15 cellular contexts compared by ENCODE assay signal in genomic region chr7:107078517-107078966, GRCh38. TPM values are rescaled to one million over a fixed set of nuclear protein-coding genes. Genes with fewer than 3 reads are reported as not detected.
DNase-seq lines count a peak whose midpoint lies in the region; ATAC-seq, FAIRE-seq and TF ChIP-seq lines count a peak whose summit lies in the region.
"Had no signal": no experiment of that assay in that cellular context is flagged by ENCODE, and none has a peak within 500 bp of the region (broad histone marks: within the 10 kb centered on the region; RNA-seq: fewer than 3 reads in every experiment).

No MANE protein-coding gene starts in this region.

- no peaks in the 10 kb centered on the region for H3K9me3 Mint-ChIP-seq in Calu3 (ENCODE audit: low read depth, unreplicated experiment)
- H3K9me3 Mint-ChIP-seq in astrocyte (ENCODE audit: unreplicated experiment), result peaks cover 2% of the 10 kb centered on the region
- H3K9me3 Mint-ChIP-seq: activated CD8-positive, alpha-beta T cell treated with anti-CD3 and anti-CD28 coated beads for 36 hours; neural crest cell had no signal

- 86 to 90% methylated on average over 2 of the region's 2 CpGs for WGBS in tibial nerve, 2 donors
- WGBS in sigmoid colon, 2 donors, result 83 to 88% methylated on average over 2 of the region's 2 CpGs

- H4K20me1 ChIP-seq in astrocyte (ENCODE audit: insufficient read depth, low read length), result no peaks in the 10 kb centered on the region

- no peak for TF ChIP-seq POLR2A in tibial nerve (IDR thresholded peaks at IDR 0.05)
- TF ChIP-seq POLR2A in sigmoid colon (IDR thresholded peaks at IDR 0.05), result no peak

- no peaks in the 10 kb centered on the region for H3K36me3 Mint-ChIP-seq in Calu3 (ENCODE audit: insufficient read depth, unreplicated experiment)
- no peaks in the 10 kb centered on the region for H3K36me3 Mint-ChIP-seq in astrocyte (ENCODE audit: low read depth, unreplicated experiment)

- TF ChIP-seq EP300 in tibial nerve (IDR thresholded peaks at IDR 0.05) (no peak), sigmoid colon (IDR thresholded peaks at IDR 0.05) (no peak)

- H3K4me1 ChIP-seq in astrocyte (ENCODE audit: insufficient read depth, low read length) (no peaks in the 10 kb centered on the region), lower lobe of right lung (no peaks in the 10 kb centered on the region), tibial nerve (no peaks in the 10 kb centered on the region), sigmoid colon (no peaks in the 10 kb centered on the region)
- H3K4me1 ChIP-seq: ascending aorta, vagina had no signal

- BruUV-seq in Calu3 (replicated peaks; lab: Mats Ljungman, UMichigan), result no TSS peak

- no peak overlapping the region for H2AFZ ChIP-seq in astrocyte (ENCODE audit: low read depth, low read length)
- H2AFZ ChIP-seq: hepatocyte had no signal

- intact Hi-C loops in Calu3 (cut with micrococcal nuclease; ENCODE audit: unreplicated experiment), result loop anchor here (10.0 kb wide), 1 partner anchor 56 kb away; no protein-coding TSS in a partner anchor
- intact Hi-C loops in lower lobe of right lung (cut with DNase I), result no loop called here
- intact Hi-C loops in sigmoid colon (cut with DNase I), result no loop called here

- H3K79me2 ChIP-seq in astrocyte (ENCODE audit: insufficient read depth, low read length), result no peaks in the 10 kb centered on the region
- H3K79me2 ChIP-seq: hepatocyte had no signal

- TF ChIP-seq CTCF in Calu3 (IDR thresholded peaks at IDR 0.05; ENCODE audit: unreplicated experiment) (no peak), astrocyte (IDR thresholded peaks at IDR 0.05; ENCODE audit: insufficient read depth, low read depth, low read length) (no peak), lower lobe of right lung (IDR thresholded peaks at IDR 0.05) (no peak), tibial nerve (IDR thresholded peaks at IDR 0.05) (no peak), sigmoid colon (IDR thresholded peaks at IDR 0.05) (no peak)

- DNase-seq in Calu3 (peak; percentile 29), LoVo (ENCODE audit: low spot score) (peak; percentile 83), astrocyte (ENCODE audit: low read depth) (peak; percentile 58), lower lobe of right lung (peak; percentile 63), tibial nerve (ENCODE audit: low spot score in 2 of 2) (no peak), G401 (ENCODE audit: low spot score) (no peak), sigmoid colon (no peak), NCI-H1694 (lab: John Stamatoyannopoulos, UW) (no peak)
- DNase-seq: activated CD8-positive, alpha-beta T cell treated with anti-CD3 and anti-CD28 coated beads for 36 hours; GF-D8; SHP77 had no signal

- no peak overlapping the region for H3K4me2 ChIP-seq in astrocyte (ENCODE audit: low read length)
- H3K4me2 ChIP-seq: hepatocyte had no signal

- CTCF ChIA-PET in Calu3 (lab: Charles Lee), result no interaction called here

- H3K9me3 ChIP-seq in astrocyte (ENCODE audit: insufficient read depth, low read depth, low read length), result no peaks in the 10 kb centered on the region
- H3K9me3 ChIP-seq in lower lobe of right lung, result no peaks in the 10 kb centered on the region
- no peaks in the 10 kb centered on the region for H3K9me3 ChIP-seq in tibial nerve
- H3K9me3 ChIP-seq in sigmoid colon, result no peaks in the 10 kb centered on the region
- H3K9me3 ChIP-seq: ascending aorta, vagina had no signal

- H3K4me3 Mint-ChIP-seq in Calu3 (ENCODE audit: low read depth, unreplicated experiment) (no peak overlapping the region), astrocyte (ENCODE audit: unreplicated experiment) (no peak overlapping the region)
- H3K4me3 Mint-ChIP-seq: activated CD8-positive, alpha-beta T cell treated with anti-CD3 and anti-CD28 coated beads for 36 hours; neural crest cell had no signal

- H3K4me1 Mint-ChIP-seq in Calu3 (ENCODE audit: low read depth, unreplicated experiment), result no peaks in the 10 kb centered on the region
- H3K4me1 Mint-ChIP-seq in astrocyte (ENCODE audit: low read depth, unreplicated experiment), result peaks cover 13% of the 10 kb centered on the region
- H3K4me1 Mint-ChIP-seq: neural crest cell had no signal

- in situ Hi-C loops in G401 (cut with HindIII; ENCODE audit: low sequenced_read_pairs), result no loop called here

- H3K27me3 Mint-ChIP-seq in Calu3 (ENCODE audit: unreplicated experiment), result no peaks in the 10 kb centered on the region
- H3K27me3 Mint-ChIP-seq in astrocyte (ENCODE audit: low read depth, unreplicated experiment), result no peaks in the 10 kb centered on the region
- H3K27me3 Mint-ChIP-seq: activated CD8-positive, alpha-beta T cell treated with anti-CD3 and anti-CD28 coated beads for 36 hours had no signal

- H3K27ac Mint-ChIP-seq in Calu3 (ENCODE audit: unreplicated experiment) (no peak overlapping the region), astrocyte (ENCODE audit: unreplicated experiment) (no peak overlapping the region)
- H3K27ac Mint-ChIP-seq: activated CD8-positive, alpha-beta T cell treated with anti-CD3 and anti-CD28 coated beads for 36 hours had no signal

- H3K4me3 ChIP-seq in astrocyte (ENCODE audit: insufficient read depth, low read depth, low read length) (no peak overlapping the region), lower lobe of right lung (no peak overlapping the region), tibial nerve (no peak overlapping the region), sigmoid colon (no peak overlapping the region)
- H3K4me3 ChIP-seq: hepatocyte, vagina had no signal

- H3K9ac ChIP-seq in astrocyte (ENCODE audit: low read length), result no peak overlapping the region

- H3K27ac ChIP-seq in astrocyte (ENCODE audit: low read depth, low read length), result no peak overlapping the region
- H3K27ac ChIP-seq in lower lobe of right lung, result no peak overlapping the region
- no peak overlapping the region for H3K27ac ChIP-seq in tibial nerve
- no peak overlapping the region for H3K27ac ChIP-seq in sigmoid colon
- H3K27ac ChIP-seq: ascending aorta, hepatocyte, vagina had no signal

- H3K27me3 ChIP-seq in astrocyte (ENCODE audit: insufficient read depth, low read length) (no peaks in the 10 kb centered on the region), lower lobe of right lung (ENCODE audit: low read depth) (no peaks in the 10 kb centered on the region), tibial nerve (no peaks in the 10 kb centered on the region), sigmoid colon (no peaks in the 10 kb centered on the region)
- H3K27me3 ChIP-seq: ascending aorta, hepatocyte, vagina had no signal

- peak; percentile 67 to 90 for ATAC-seq in lower lobe of right lung
- ATAC-seq: activated CD8-positive, alpha-beta T cell treated with anti-CD3 and anti-CD28 coated beads for 36 hours had no signal

- no peaks in the 10 kb centered on the region for H3K36me3 ChIP-seq in astrocyte (ENCODE audit: insufficient read depth, low read length)
- no peaks in the 10 kb centered on the region for H3K36me3 ChIP-seq in lower lobe of right lung
- H3K36me3 ChIP-seq in tibial nerve, result no peaks in the 10 kb centered on the region
- no peaks in the 10 kb centered on the region for H3K36me3 ChIP-seq in sigmoid colon
- H3K36me3 ChIP-seq: ascending aorta, vagina had no signal

- FAIRE-seq in astrocyte (lab: Jason Lieb, UNC), result no peak

RNA-seq across cellular contexts. Expression of gene PRKAR2B, which starts 34.0 kb away (rescaled TPM):
- total RNA-seq in Calu3 (2022) (1.5 and 3.1 TPM in 2 replicates), astrocyte (6.4 and 7.6 TPM in 2 replicates), lower lobe of right lung (10.3 TPM), tibial nerve (10 to 100 TPM; 33.1 to 54.6 (median 51.5) TPM), sigmoid colon (10 to 100 TPM; 20.2 to 40.0 (median 31.2) TPM)
- 68.3 and 104 TPM in 2 replicates for total RNA-seq in G401 (2014; rRNA removed; shearing (Covaris generic))
- 10 to 100 TPM in 2 of 3 donors, 1 to 10 TPM in 1; 8.1 to 12.6 (median 12.0) TPM for polyA plus RNA-seq in sigmoid colon

Comparison
In these comparisons a context has a peak if more than half of its experiments do, and no peak if none do; other contexts are left out.
1. DNase-seq: peak in Calu3 (single experiment), LoVo (single experiment), astrocyte (single experiment) and lower lobe of right lung (single experiment); none in tibial nerve (0 of 2), G401 (single experiment), sigmoid colon (single experiment) and NCI-H1694 (single experiment).